ENCODE assay signal across 13 cellular contexts in the genomic region with DNA sequence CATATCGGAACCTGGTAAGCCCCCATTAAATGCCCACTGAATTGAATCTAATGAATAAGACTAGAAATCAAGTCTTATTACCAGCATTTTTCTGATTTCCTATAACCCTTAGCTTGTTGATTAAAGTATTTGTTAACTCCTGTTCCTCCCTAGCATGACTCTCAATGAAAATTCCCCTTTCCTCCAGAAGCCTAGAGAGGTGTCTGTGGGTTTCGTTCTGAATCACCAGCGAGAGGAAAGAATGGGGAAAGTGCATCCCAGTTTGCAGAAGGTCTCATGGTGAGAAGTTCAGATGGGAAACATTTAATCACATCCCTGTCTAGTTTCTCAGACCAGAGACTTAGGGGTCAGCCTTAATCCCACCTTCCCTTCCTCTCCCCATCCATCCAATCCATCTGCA.
"Had no signal": no experiment of that assay in that cellular context is flagged by ENCODE, and none has a peak within 500 bp of the region (broad histone marks: within the 10 kb centered on the region; RNA-seq: fewer than 3 reads in every experiment).

No MANE protein-coding gene starts in this region.

- DNase-seq: activated CD4-positive, CD25-positive, alpha-beta regulatory T cell treated with anti-CD3 and anti-CD28 coated beads, Interleukin-2, amount 50 U/mL, for 72 hours; activated gamma-delta T cell; central memory CD4-positive, alpha-beta T cell; effector memory CD8-positive, alpha-beta T cell; hippocampal formation; left ventricle myocardium superior; SHP77 treated with DMSO at 0.1 percent for 48 hours; stimulated activated CD4-positive, alpha-beta T cell treated with anti-CD3 and anti-CD28 coated beads, Interleukin-15, amount 100 ng/mL, for 24 hours; stimulated activated CD4-positive, alpha-beta T cell treated with anti-CD3 and anti-CD28 coated beads, Interleukin-4, amount 100 ng/mL, for 4 hours; substantia nigra; transverse colon had no signal

- H3K9me3 Mint-ChIP-seq: effector memory CD8-positive, alpha-beta T cell; T-helper 1 cell treated with Interleukin-12 subunit alpha and Interleukin-12 subunit beta and Interleukin-4 antibody, amounts not matched to agents 30 μg/mL and 1 μg/mL, for 36 hours had no signal

- H3K4me3 Mint-ChIP-seq: effector memory CD8-positive, alpha-beta T cell; T-helper 1 cell treated with Interleukin-12 subunit alpha and Interleukin-12 subunit beta and Interleukin-4 antibody, amounts not matched to agents 30 μg/mL and 1 μg/mL, for 36 hours had no signal

- H3K4me3 ChIP-seq: transverse colon had no signal

- H3K27me3 Mint-ChIP-seq: effector memory CD8-positive, alpha-beta T cell had no signal

- H3K4me1 ChIP-seq: transverse colon had no signal

- ATAC-seq: effector memory CD8-positive, alpha-beta T cell; left ventricle myocardium superior had no signal

- H3K9me3 ChIP-seq: transverse colon had no signal

- H3K27ac ChIP-seq: epithelial cell of prostate, transverse colon had no signal

- H3K36me3 ChIP-seq: transverse colon had no signal

- H3K27ac Mint-ChIP-seq: effector memory CD8-positive, alpha-beta T cell; T-helper 1 cell treated with Interleukin-12 subunit alpha and Interleukin-12 subunit beta and Interleukin-4 antibody, amounts not matched to agents 30 μg/mL and 1 μg/mL, for 36 hours had no signal
